In genomic region chr1:21489146-21489545, GRCh38 we compare ENCODE assay signal across 18 cellular contexts. TPM values are rescaled to one million over a fixed set of nuclear protein-coding genes. Genes with fewer than 3 reads are reported as not detected.
DNase-seq lines count a peak whose midpoint lies in the region; ATAC-seq, FAIRE-seq and TF ChIP-seq lines count a peak whose summit lies in the region.
"Had no signal": no experiment of that assay in that cellular context is flagged by ENCODE, and none has a peak within 500 bp of the region (broad histone marks: within the 10 kb centered on the region; RNA-seq: fewer than 3 reads in every experiment).

No MANE protein-coding gene starts in this region.

- intact Hi-C loops in HepG2 (cut with micrococcal nuclease; ENCODE audit: unreplicated experiment) (no loop called here), right lobe of liver (cut with DNase I) (no loop called here)

- H3K4me3 Mint-ChIP-seq in activated T-helper 17 cell treated with anti-CD3 and anti-CD28 coated beads, Interleukin-2, amount 50 U/mL, for 72 hours, result peak overlapping the region; percentile 65
- H3K4me3 Mint-ChIP-seq: HFFc6 had no signal

- H3K27ac Mint-ChIP-seq in activated T-helper 17 cell treated with anti-CD3 and anti-CD28 coated beads, Interleukin-2, amount 50 U/mL, for 72 hours, result peak overlapping the region; percentile 81
- H3K27ac Mint-ChIP-seq: HFFc6 had no signal

- H3K79me2 ChIP-seq in HepG2 (ENCODE audit: insufficient read depth, low read length), result no peaks in the 10 kb centered on the region
- no peaks in the 10 kb centered on the region for H3K79me2 ChIP-seq in Karpas-422 (ENCODE audit: low read length)

- ATAC-seq in HepG2 (no peak), right lobe of liver (no peak)
- ATAC-seq in activated T-helper 17 cell treated with anti-CD3 and anti-CD28 coated beads, Interleukin-2, amount 50 U/mL, for 72 hours (replicated peaks), result no peak
- no peak for ATAC-seq in activated CD4-positive, CD25-positive, alpha-beta regulatory T cell treated with anti-CD3 and anti-CD28 coated beads, Interleukin-2, amount 50 U/mL, for 24 hours

- TF ChIP-seq POLR2A in HepG2 (IDR thresholded peaks at IDR 0.05; ENCODE audit: insufficient read depth in 1 of 2, low read depth in 2 of 2, low read length in 2 of 2), result no peak
- no peak for TF ChIP-seq POLR2A in right lobe of liver (IDR thresholded peaks at IDR 0.05)

- H2AFZ ChIP-seq in HepG2 (ENCODE audit: low read length) (no peak overlapping the region), Karpas-422 (ENCODE audit: low read length) (peak overlapping the region; percentile 69; the same call in 1 of the 2 replicates)

- H3K4me1 ChIP-seq in HepG2 (ENCODE audit: insufficient read depth, low read length) (0 out of 2 replicates have a peak, but pooled peaks cover 6% of the 10 kb centered on the region), right lobe of liver (no peaks in the 10 kb centered on the region), Karpas-422 (ENCODE audit: low read length) (peaks cover 17% of the 10 kb centered on the region), HAP-1 (peaks cover 10% of the 10 kb centered on the region)

- no peak for TF ChIP-seq CTCF in HepG2 (CRISPR knock-in tag; IDR thresholded peaks at IDR 0.05)
- TF ChIP-seq CTCF in right lobe of liver (IDR thresholded peaks at IDR 0.05), result no peak

- H4K20me1 ChIP-seq in HepG2 (ENCODE audit: insufficient read depth, low read length) (no peaks in the 10 kb centered on the region), Karpas-422 (ENCODE audit: insufficient read depth, low read depth, low read length) (no peaks in the 10 kb centered on the region)

- H3K4me3 ChIP-seq in HepG2 (replicated peaks in 1 of 3; ENCODE audit: insufficient read depth in 1 of 3, low read depth in 2 of 3, low read length in 3 of 3) (no peak overlapping the region), right lobe of liver (no peak overlapping the region), Karpas-422 (ENCODE audit: low read length) (peak overlapping the region; percentile 56; the same call in 1 of the 2 replicates), HAP-1 (no peak overlapping the region)
- H3K4me3 ChIP-seq: SK-N-MC had no signal

- TF ChIP-seq EP300 in HepG2 (IDR thresholded peaks at IDR 0.05; ENCODE audit: low read depth in 2 of 2, low read length in 2 of 2) (no peak), HepG2 (CRISPR knock-in tag; IDR thresholded peaks at IDR 0.05; ENCODE audit: borderline replicate concordance) (no peak)

- H3K27ac ChIP-seq in HepG2 (ENCODE audit: extremely low read length, insufficient read depth, low read length) (no peak overlapping the region), right lobe of liver (no peak overlapping the region), Karpas-422 (ENCODE audit: low read length) (no peak overlapping the region)
- H3K27ac ChIP-seq: C4-2B, SK-N-MC had no signal

- H3K9ac ChIP-seq in HepG2 (ENCODE audit: insufficient read depth, low read depth, low read length) (no peak overlapping the region), Karpas-422 (ENCODE audit: low read length) (peak overlapping the region; percentile 49)

- H3K4me2 ChIP-seq in HepG2 (ENCODE audit: low read depth, low read length), result 0 out of 2 replicates have a peak overlapping the region, but pooled peaks have one; percentile 24
- peak overlapping the region; percentile 56 for H3K4me2 ChIP-seq in Karpas-422 (ENCODE audit: low read depth, low read length, poor library complexity, severe bottlenecking)

- POLR2A ChIA-PET in HepG2 (lab: Yijun Ruan, JAX), result no interaction called here

- no peaks in the 10 kb centered on the region for H3K36me3 Mint-ChIP-seq in activated T-helper 17 cell treated with anti-CD3 and anti-CD28 coated beads, Interleukin-2, amount 50 U/mL, for 72 hours (ENCODE audit: low read depth)

- in situ Hi-C loops in HepG2 (cut with HindIII; ENCODE audit: extremely low pct_ligation_motif_present, low pct_unique_long_range_greater_than_20kb) (loop anchor here (25.0 kb wide), 1 partner anchor 252 kb away; no protein-coding TSS in a partner anchor), HAP-1 (cut with MboI; ENCODE audit: low sequenced_read_pairs) (no loop called here)

- H3K27me3 ChIP-seq in HepG2 (ENCODE audit: control insufficient read depth in 1 of 2, insufficient read depth in 2 of 2, low read length in 2 of 2) (0 out of 5 replicates have a peak, but pooled peaks cover 0 to 3% of the 10 kb centered on the region in 2 experiments), right lobe of liver (no peaks in the 10 kb centered on the region), Karpas-422 (ENCODE audit: low read length) (no peaks in the 10 kb centered on the region), HAP-1 (ENCODE audit: low read depth) (no peaks in the 10 kb centered on the region)

- FAIRE-seq in HepG2 (lab: Jason Lieb, UNC), result no peak

- peaks cover 3% of the 10 kb centered on the region for H3K27me3 Mint-ChIP-seq in activated T-helper 17 cell treated with anti-CD3 and anti-CD28 coated beads, Interleukin-2, amount 50 U/mL, for 72 hours

- no peak for TF ChIP-seq RAD21 in HepG2 (CRISPR knock-in tag; IDR thresholded peaks at IDR 0.05)

- no peaks in the 10 kb centered on the region for H3K9me2 ChIP-seq in Karpas-422 (replicated peaks; ENCODE audit: insufficient read depth, low read length)

- H3K9me3 Mint-ChIP-seq in activated T-helper 17 cell treated with anti-CD3 and anti-CD28 coated beads, Interleukin-2, amount 50 U/mL, for 72 hours, result peaks cover 3% of the 10 kb centered on the region

- H3K36me3 ChIP-seq in HepG2 (replicated peaks in 1 of 2; ENCODE audit: control insufficient read depth in 1 of 2, insufficient read depth in 2 of 2, low read length in 2 of 2) (no peaks in the 10 kb centered on the region), right lobe of liver (no peaks in the 10 kb centered on the region), Karpas-422 (ENCODE audit: insufficient read depth, low read length) (no peaks in the 10 kb centered on the region), HAP-1 (replicated peaks) (no peaks in the 10 kb centered on the region)

- BruUV-seq in HepG2 (replicated peaks; lab: Mats Ljungman, UMichigan), result no TSS peak

- CTCF ChIA-PET in HepG2 (lab: Yijun Ruan, JAX; ENCODE audit: low intra/inter-chr PET ratio, low total read pairs), result no interaction called here

- DNase-seq in HepG2 (ENCODE audit: low spot score) (no peak), right lobe of liver (no peak), Karpas-422 (no peak), NCI-H1930 (lab: John Stamatoyannopoulos, UW) (no peak), HAP-1 (ENCODE audit: low spot score in 2 of 2) (no peak)
- DNase-seq: DMS79, HFFc6, NCI-H1092 treated with DMSO at 0.1 percent for 48 hours, NCI-H146, NCI-H2081, NCI-H2171 treated with DMSO at 0.1 percent for 48 hours, NCI-H446 had no signal

- peaks cover 10% of the 10 kb centered on the region for H3K4me1 Mint-ChIP-seq in activated T-helper 17 cell treated with anti-CD3 and anti-CD28 coated beads, Interleukin-2, amount 50 U/mL, for 72 hours

- 52% methylated on average over 11 of the region's 11 CpGs for WGBS in HepG2 (ENCODE audit: low lambda C conversion rate)
- 80% methylated on average over 7 of the region's 11 CpGs for WGBS in right lobe of liver (ENCODE audit: insufficient coverage, low coverage, low lambda C conversion rate, missing lambda C conversion rate)

- H3K9me3 ChIP-seq in HepG2 (ENCODE audit: low read length) (no peaks in the 10 kb centered on the region), right lobe of liver (no peaks in the 10 kb centered on the region), Karpas-422 (ENCODE audit: low read length) (peaks cover 3% of the 10 kb centered on the region; the same call in 1 of the 2 replicates), HAP-1 (peaks cover 5% of the 10 kb centered on the region; the same call in 1 of the 2 replicates)

RNA-seq across cellular contexts. Expression of gene ALPL, which starts 20.1 kb away (rescaled TPM):
- total RNA-seq in HepG2 (2016; rRNA removed; fragmentation: Illumina TruSeq; extraction: Trizol) (not detected in 2 replicates), right lobe of liver (10 to 100 TPM; 23.2 to 81.5 (median 48.1) TPM)
- not detected in 2 replicates for total RNA-seq in HepG2 (2016; cell fraction: cytosol; rRNA removed; fragmentation: Illumina TruSeq; extraction: Trizol; ENCODE audit: low read depth)
- total RNA-seq in HepG2 (2016; cell fraction: insoluble cytoplasmic fraction; rRNA removed; fragmentation: Illumina TruSeq; extraction: Trizol), result not detected in 2 replicates
- total RNA-seq in HepG2 (2016; cell fraction: membrane; rRNA removed; fragmentation: Illumina TruSeq; extraction: Trizol), result not detected in 2 replicates
- total RNA-seq in HepG2 (2016; cell fraction: nucleus; rRNA removed; fragmentation: Illumina TruSeq; extraction: Trizol), result not detected in 2 replicates
- polyA plus RNA-seq in HepG2 (2011; rRNA removed), result 0.12 and 0.20 TPM in 2 replicates
- polyA plus RNA-seq in HepG2 (2011; cell fraction: cytosol; rRNA removed), result 0.18 and 0.23 TPM in 2 replicates
- polyA plus RNA-seq in HepG2 (2011; cell fraction: nucleus; rRNA removed), result 0.17 and 0.27 TPM in 2 replicates
- polyA plus RNA-seq in HepG2 (2012), result not detected in 2 replicates
- polyA plus RNA-seq in HepG2 (2016; cell fraction: cytosol; fragmentation: Illumina TruSeq; extraction: Trizol; ENCODE audit: low read depth), result 0.09 TPM in 1 of 2 replicates, not detected in the other
- polyA plus RNA-seq in HepG2 (2016; cell fraction: insoluble cytoplasmic fraction; fragmentation: Illumina TruSeq; extraction: Trizol; ENCODE audit: low read depth), result not detected in 2 replicates
- 0.15 TPM in 1 of 2 replicates, not detected in the other for polyA plus RNA-seq in HepG2 (2016; cell fraction: membrane; fragmentation: Illumina TruSeq; extraction: Trizol; ENCODE audit: low read depth)
- polyA plus RNA-seq in HepG2 (2016; cell fraction: nucleus; fragmentation: Illumina TruSeq; extraction: Trizol; ENCODE audit: insufficient read depth, low read depth), result 0.30 TPM in 1 of 2 replicates, not detected in the other
- polyA minus RNA-seq in HepG2 (2011; rRNA and poly(A)+ RNA removed; ENCODE audit: low replicate concordance), result 1.3 TPM in 1 of 2 replicates, not detected in the other
- not detected in 2 replicates for polyA minus RNA-seq in HepG2 (2011; cell fraction: cytosol; rRNA and poly(A)+ RNA removed)
- not detected in 2 replicates for polyA minus RNA-seq in HepG2 (2011; cell fraction: nucleus; rRNA and poly(A)+ RNA removed)
- 0.36 TPM in 1 of 2 replicates, not detected in the other for total RNA-seq in Karpas-422 (2014; rRNA removed; shearing (Covaris generic); ENCODE audit: low replicate concordance)
- total RNA-seq in activated T-helper 17 cell treated with anti-CD3 and anti-CD28 coated beads, Interleukin-2, amount 50 U/mL, for 72 hours, result not detected
- total RNA-seq: H4, HT-29 had no signal

RNA-seq across cellular contexts. Expression of gene NBPF3, which starts 49.2 kb away (rescaled TPM):
- 4.9 and 5.8 TPM in 2 replicates for total RNA-seq in HepG2 (2016; rRNA removed; fragmentation: Illumina TruSeq; extraction: Trizol)
- total RNA-seq in HepG2 (2016; cell fraction: cytosol; rRNA removed; fragmentation: Illumina TruSeq; extraction: Trizol; ENCODE audit: low read depth), result 1.1 and 1.4 TPM in 2 replicates
- total RNA-seq in HepG2 (2016; cell fraction: insoluble cytoplasmic fraction; rRNA removed; fragmentation: Illumina TruSeq; extraction: Trizol), result 5.8 and 6.7 TPM in 2 replicates
- 3.8 and 5.2 TPM in 2 replicates for total RNA-seq in HepG2 (2016; cell fraction: membrane; rRNA removed; fragmentation: Illumina TruSeq; extraction: Trizol)
- 6.1 and 7.3 TPM in 2 replicates for total RNA-seq in HepG2 (2016; cell fraction: nucleus; rRNA removed; fragmentation: Illumina TruSeq; extraction: Trizol)
- polyA plus RNA-seq in HepG2 (2011; rRNA removed), result 3.5 and 3.6 TPM in 2 replicates
- polyA plus RNA-seq in HepG2 (2011; cell fraction: cytosol; rRNA removed), result 1.5 and 2.0 TPM in 2 replicates
- polyA plus RNA-seq in HepG2 (2011; cell fraction: nucleus; rRNA removed), result 8.1 and 8.3 TPM in 2 replicates
- polyA plus RNA-seq in HepG2 (2012), result 2.1 and 2.7 TPM in 2 replicates
- polyA plus RNA-seq in HepG2 (2016; cell fraction: cytosol; fragmentation: Illumina TruSeq; extraction: Trizol; ENCODE audit: low read depth), result 0.94 and 1.0 TPM in 2 replicates
- 4.8 and 5.1 TPM in 2 replicates for polyA plus RNA-seq in HepG2 (2016; cell fraction: insoluble cytoplasmic fraction; fragmentation: Illumina TruSeq; extraction: Trizol; ENCODE audit: low read depth)
- 1.9 and 2.6 TPM in 2 replicates for polyA plus RNA-seq in HepG2 (2016; cell fraction: membrane; fragmentation: Illumina TruSeq; extraction: Trizol; ENCODE audit: low read depth)
- polyA plus RNA-seq in HepG2 (2016; cell fraction: nucleus; fragmentation: Illumina TruSeq; extraction: Trizol; ENCODE audit: insufficient read depth, low read depth), result 7.4 and 9.8 TPM in 2 replicates
- 0.54 and 5.8 TPM in 2 replicates for polyA minus RNA-seq in HepG2 (2011; rRNA and poly(A)+ RNA removed; ENCODE audit: low replicate concordance)
- 1.2 and 2.0 TPM in 2 replicates for polyA minus RNA-seq in HepG2 (2011; cell fraction: cytosol; rRNA and poly(A)+ RNA removed)
- polyA minus RNA-seq in HepG2 (2011; cell fraction: nucleus; rRNA and poly(A)+ RNA removed), result 7.0 and 9.7 TPM in 2 replicates
- total RNA-seq in right lobe of liver, result 1 to 10 TPM; 1.2 to 5.3 (median 2.3) TPM
- total RNA-seq in Karpas-422 (2014; rRNA removed; shearing (Covaris generic); ENCODE audit: low replicate concordance), result 3.6 and 5.3 TPM in 2 replicates
- total RNA-seq in activated T-helper 17 cell treated with anti-CD3 and anti-CD28 coated beads, Interleukin-2, amount 50 U/mL, for 72 hours, result 10 to 100 TPM in 1 of 2 donors, 1 to 10 TPM in 1; 9.9 to 10.8 TPM

Comparison
In these comparisons a context has a peak if more than half of its experiments do, and no peak if none do; other contexts are left out.
1. RNA of gene ALPL, which starts 20.1 kb away (total RNA-seq): 23.2 to 81.5 TPM in right lobe of liver; not detected in HepG2, 0.36 TPM in Karpas-422 and not detected in activated T-helper 17 cell treated with anti-CD3 and anti-CD28 coated beads, Interleukin-2, amount 50 U/mL, for 72 hours; every median in the first group is over 10 times any median in the second.